ENCODE assay signal across 1 cellular context in the genomic region with DNA sequence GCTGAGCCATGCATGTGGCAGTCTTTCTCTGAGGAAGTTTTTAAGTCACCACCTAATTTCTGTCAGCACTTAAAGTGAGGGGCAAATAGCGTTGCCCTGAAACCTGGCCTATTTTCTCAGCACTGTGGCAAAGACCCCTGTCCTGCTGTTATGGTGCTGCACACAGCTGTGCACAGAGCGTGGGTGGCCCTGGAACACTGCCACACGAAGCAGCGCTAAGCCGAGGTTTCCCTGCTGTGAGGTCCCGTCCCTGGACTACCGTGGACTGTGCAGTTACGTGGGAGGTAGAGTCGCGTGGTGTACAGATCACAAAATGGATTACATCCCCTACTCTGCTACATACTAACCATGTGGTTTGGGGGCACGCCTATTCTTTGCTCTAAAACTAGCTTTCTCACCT.
TF ChIP-seq lines count a peak whose summit lies in the region.

No MANE protein-coding gene starts in this region.

TF ChIP-seq in SK-N-SH, 30 proteins besides CTCF, POLR2A, EP300 and RAD21 (continued from another document):
- TF ChIP-seq, protein P1, sequence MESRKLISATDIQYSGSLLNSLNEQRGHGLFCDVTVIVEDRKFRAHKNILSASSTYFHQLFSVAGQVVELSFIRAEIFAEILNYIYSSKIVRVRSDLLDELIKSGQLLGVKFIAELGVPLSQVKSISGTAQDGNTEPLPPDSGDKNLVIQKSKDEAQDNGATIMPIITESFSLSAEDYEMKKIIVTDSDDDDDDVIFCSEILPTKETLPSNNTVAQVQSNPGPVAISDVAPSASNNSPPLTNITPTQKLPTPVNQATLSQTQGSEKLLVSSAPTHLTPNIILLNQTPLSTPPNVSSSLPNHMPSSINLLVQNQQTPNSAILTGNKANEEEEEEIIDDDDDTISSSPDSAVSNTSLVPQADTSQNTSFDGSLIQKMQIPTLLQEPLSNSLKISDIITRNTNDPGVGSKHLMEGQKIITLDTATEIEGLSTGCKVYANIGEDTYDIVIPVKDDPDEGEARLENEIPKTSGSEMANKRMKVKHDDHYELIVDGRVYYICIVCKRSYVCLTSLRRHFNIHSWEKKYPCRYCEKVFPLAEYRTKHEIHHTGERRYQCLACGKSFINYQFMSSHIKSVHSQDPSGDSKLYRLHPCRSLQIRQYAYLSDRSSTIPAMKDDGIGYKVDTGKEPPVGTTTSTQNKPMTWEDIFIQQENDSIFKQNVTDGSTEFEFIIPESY (IDR thresholded peaks at IDR 0.05; ENCODE audit: borderline replicate concordance, low read depth), result no peak
- TF ChIP-seq, protein P2, sequence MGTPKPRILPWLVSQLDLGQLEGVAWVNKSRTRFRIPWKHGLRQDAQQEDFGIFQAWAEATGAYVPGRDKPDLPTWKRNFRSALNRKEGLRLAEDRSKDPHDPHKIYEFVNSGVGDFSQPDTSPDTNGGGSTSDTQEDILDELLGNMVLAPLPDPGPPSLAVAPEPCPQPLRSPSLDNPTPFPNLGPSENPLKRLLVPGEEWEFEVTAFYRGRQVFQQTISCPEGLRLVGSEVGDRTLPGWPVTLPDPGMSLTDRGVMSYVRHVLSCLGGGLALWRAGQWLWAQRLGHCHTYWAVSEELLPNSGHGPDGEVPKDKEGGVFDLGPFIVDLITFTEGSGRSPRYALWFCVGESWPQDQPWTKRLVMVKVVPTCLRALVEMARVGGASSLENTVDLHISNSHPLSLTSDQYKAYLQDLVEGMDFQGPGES (IDR thresholded peaks at IDR 0.05; ENCODE audit: low read depth, low read length), result no peak
TF ChIP-seq in SK-N-SH: peak in this region for 0.
